In the genomic region with DNA sequence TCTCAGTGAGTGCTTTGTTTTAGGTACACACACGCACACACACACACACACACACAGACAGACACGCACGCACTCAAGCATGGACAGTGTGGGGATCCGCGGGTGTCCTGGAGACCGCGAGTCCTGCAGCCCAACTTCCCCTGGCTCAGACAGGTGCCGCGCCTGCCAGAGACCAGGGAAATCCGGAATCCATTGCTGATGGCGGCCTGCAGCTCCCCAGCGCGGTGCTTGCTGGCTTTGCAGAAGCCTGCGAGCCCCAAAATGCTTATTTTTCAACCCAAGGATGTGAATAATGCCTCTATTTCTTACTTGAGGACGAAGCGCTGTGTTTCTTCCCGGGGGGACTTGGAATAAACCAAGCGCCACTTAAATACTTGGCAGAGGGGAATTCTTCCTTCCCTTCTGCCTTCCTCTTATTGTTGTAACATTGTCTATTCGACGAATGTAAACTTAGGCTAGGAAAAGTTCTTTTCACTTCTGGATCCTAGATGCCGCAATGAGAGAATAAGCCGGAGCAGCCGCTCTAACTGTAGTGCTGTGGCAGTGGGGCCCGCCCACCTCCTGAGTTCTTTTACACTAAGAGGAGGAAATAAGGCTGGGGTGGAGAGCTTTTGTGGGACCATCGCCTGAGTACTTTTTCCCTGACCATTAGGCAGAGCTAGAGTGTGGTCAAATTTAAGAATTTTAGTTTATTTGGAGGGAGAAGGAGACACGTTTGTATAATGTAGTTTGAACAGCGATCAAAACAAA, we compare ENCODE assay signal across 1 cellular context.
A peak's percentile ranks its signal among the peaks of the same experiment; 100 is the strongest.
TF ChIP-seq lines count a peak whose summit lies in the region.

No MANE protein-coding gene starts in this region.

TF ChIP-seq in IMR-90, 13 proteins besides CTCF, POLR2A, EP300 and RAD21 (continued from another document):
- TF ChIP-seq SMC3 (IDR thresholded peaks at IDR 0.05; ENCODE audit: low read depth, low read length) (peak; percentile 43), CHD1 (IDR thresholded peaks at IDR 0.05; ENCODE audit: low read depth, low read length) (no peak), FOS (IDR thresholded peaks at IDR 0.05; ENCODE audit: low read depth, low read length) (no peak), BHLHE40 (IDR thresholded peaks at IDR 0.05; ENCODE audit: low read depth, low read length) (no peak)
TF ChIP-seq in IMR-90: peak in this region for 1.
